In genomic region chr3:66037986-66038369, GRCh38 we compare ENCODE assay signal across 8 cellular contexts. TPM values are rescaled to one million over a fixed set of nuclear protein-coding genes. Genes with fewer than 3 reads are reported as not detected.
DNase-seq lines count a peak whose midpoint lies in the region; ATAC-seq and TF ChIP-seq lines count a peak whose summit lies in the region.

No MANE protein-coding gene starts in this region.

- H3K27ac ChIP-seq in HUES64 (ENCODE audit: low read depth, low read length): peak overlapping the region; percentile 91; the same call in 1 of the 2 replicates

- WGBS in HUES64: under 1% methylated on average over 31 of the region's 31 CpGs

- H3K9me3 ChIP-seq in HUES64 (ENCODE audit: insufficient read depth, low read depth, low read length): no peaks in the 10 kb centered on the region
- no peaks in the 10 kb centered on the region for H3K9me3 ChIP-seq in mucosa of descending colon

- H3K36me3 ChIP-seq in HUES64 (ENCODE audit: insufficient read depth, low read length) (0 out of 2 replicates have a peak, but pooled peaks cover 3% of the 10 kb centered on the region), mucosa of descending colon (ENCODE audit: low read depth) (no peaks in the 10 kb centered on the region)

- no peaks in the 10 kb centered on the region for H3K27me3 ChIP-seq in HUES64 (ENCODE audit: insufficient read depth, low read length)

- no peak for TF ChIP-seq CTCF in mucosa of descending colon (IDR thresholded peaks at IDR 0.05)

- peak; percentile 7 for ATAC-seq in mucosa of descending colon
- ATAC-seq in GM18517 (IDR thresholded peaks at IDR 0.05; ENCODE audit: unreplicated experiment): no peak

- intact Hi-C loops in mucosa of descending colon (cut with DNase I, micrococcal nuclease): no loop called here

- DNase-seq in ELR (ENCODE audit: low read depth) (peak; percentile 29), dermis blood vessel endothelial cell (peak; percentile 28), mucosa of descending colon (peak; percentile 31 to 66 (median 60)), NCI-H82 treated with DMSO at 0.1 percent for 48 hours (lab: John Stamatoyannopoulos, UW; ENCODE audit: unreplicated experiment) (no peak), DMS79 treated with DMSO at 0.1 percent for 48 hours (lab: John Stamatoyannopoulos, UW) (no peak), SW 1271 (lab: John Stamatoyannopoulos, UW) (no peak)

- H3K9ac ChIP-seq in HUES64 (ENCODE audit: low read depth, low read length): peak overlapping the region; percentile 80

- peak overlapping the region; percentile 87 for H3K4me3 ChIP-seq in HUES64 (ENCODE audit: low read length)
- H3K4me3 ChIP-seq in mucosa of descending colon: peak overlapping the region; percentile 63

- peaks cover 21% of the 10 kb centered on the region for H3K4me1 ChIP-seq in HUES64 (ENCODE audit: insufficient read depth, low read length)
- peaks cover 11% of the 10 kb centered on the region for H3K4me1 ChIP-seq in mucosa of descending colon (ENCODE audit: low read depth)

RNA-seq across cellular contexts. Expression of gene MAGI1, which starts 0.7 kb away (rescaled TPM):
- polyA plus RNA-seq in HUES64 (2013, experiment 1 of 2): 35.9 TPM
- polyA plus RNA-seq in HUES64 (2013, experiment 2 of 2): 37.1 TPM
- total RNA-seq in dermis blood vessel endothelial cell (101 and 106 TPM in 2 replicates), mucosa of descending colon (10 to 100 TPM; 41.9 to 59.6 (median 45.6) TPM)

Comparison
In these comparisons a context has a peak if more than half of its experiments do, and no peak if none do; other contexts are left out.
1. DNase-seq: peak in ELR (single experiment), dermis blood vessel endothelial cell (single experiment) and mucosa of descending colon (3 of 3); none in NCI-H82 treated with DMSO at 0.1 percent for 48 hours (single experiment), DMS79 treated with DMSO at 0.1 percent for 48 hours (single experiment) and SW 1271 (0 of 2).